8 cellular contexts compared by ENCODE assay signal in genomic region chr20:49608752-49609670, GRCh38. TPM values are rescaled to one million over a fixed set of nuclear protein-coding genes. Genes with fewer than 3 reads are reported as not detected.
DNase-seq lines count a peak whose midpoint lies in the region; ATAC-seq, FAIRE-seq and TF ChIP-seq lines count a peak whose summit lies in the region.

No MANE protein-coding gene starts in this region.

- H3K79me2 ChIP-seq in hepatocyte: no peaks in the 10 kb centered on the region

- H3K27ac Mint-ChIP-seq in T-helper 1 cell treated with Interleukin-12 subunit alpha and Interleukin-12 subunit beta and Interleukin-4 antibody, amounts not matched to agents 30 μg/mL and 1 μg/mL, for 36 hours: peak overlapping the region; percentile 3

- H3K9ac ChIP-seq in adipocyte (ENCODE audit: low read length) (no peak overlapping the region), skeletal muscle tissue (ENCODE audit: low read depth in 1 of 3, low read length in 3 of 3) (peak overlapping the region in 2 of 3 donors; percentile 7 to 54)

- DNase-seq in AG10803 (ENCODE audit: low read depth): no peak
- peak; percentile 63 for DNase-seq in GM19239 (ENCODE audit: insufficient read length, low spot score)
- DNase-seq in NCI-H1048 (lab: John Stamatoyannopoulos, UW): peak; percentile 11
- peak; percentile 82 for DNase-seq in adipocyte (ENCODE audit: low read depth)
- peak; percentile 86 for DNase-seq in hepatocyte (ENCODE audit: low spot score)

- no peak overlapping the region for H2AFZ ChIP-seq in hepatocyte

- H3K27me3 ChIP-seq in adipocyte (replicated peaks; ENCODE audit: control insufficient read depth, insufficient read depth, low read length) (no peaks in the 10 kb centered on the region), hepatocyte (no peaks in the 10 kb centered on the region), skeletal muscle tissue (ENCODE audit: control insufficient read depth in 3 of 3, insufficient read depth in 3 of 3, low read length in 3 of 3) (no peaks in the 10 kb centered on the region)

- H3K4me1 ChIP-seq in adipocyte (ENCODE audit: control insufficient read depth, insufficient read depth, low read length) (peaks cover 22% of the 10 kb centered on the region), hepatocyte (ENCODE audit: insufficient read depth) (peaks cover 13% of the 10 kb centered on the region), skeletal muscle tissue (ENCODE audit: control insufficient read depth in 3 of 3, insufficient read depth in 3 of 3, low read length in 3 of 3) (peaks cover 8 to 26% (median 21%) of the 10 kb centered on the region in 3 donors)

- peak overlapping the region; percentile 27 for H3K4me3 Mint-ChIP-seq in T-helper 1 cell treated with Interleukin-12 subunit alpha and Interleukin-12 subunit beta and Interleukin-4 antibody, amounts not matched to agents 30 μg/mL and 1 μg/mL, for 36 hours

- ATAC-seq in HG02852 (IDR thresholded peaks at IDR 0.05; ENCODE audit: unreplicated experiment): no peak

- peaks cover 15% of the 10 kb centered on the region for H3K36me3 Mint-ChIP-seq in T-helper 1 cell treated with Interleukin-12 subunit alpha and Interleukin-12 subunit beta and Interleukin-4 antibody, amounts not matched to agents 30 μg/mL and 1 μg/mL, for 36 hours (ENCODE audit: low read depth)

- H3K27ac ChIP-seq in hepatocyte (no peak overlapping the region), skeletal muscle tissue (ENCODE audit: low read depth, low read length) (no peak overlapping the region)

- no peaks in the 10 kb centered on the region for H3K9me3 Mint-ChIP-seq in T-helper 1 cell treated with Interleukin-12 subunit alpha and Interleukin-12 subunit beta and Interleukin-4 antibody, amounts not matched to agents 30 μg/mL and 1 μg/mL, for 36 hours

- H3K4me2 ChIP-seq in hepatocyte: peak overlapping the region; percentile 65

- H3K9me3 ChIP-seq in adipocyte (ENCODE audit: control insufficient read depth, low read length): no peaks in the 10 kb centered on the region
- no peaks in the 10 kb centered on the region for H3K9me3 ChIP-seq in hepatocyte (ENCODE audit: low read depth)
- no peaks in the 10 kb centered on the region for H3K9me3 ChIP-seq in skeletal muscle tissue (ENCODE audit: control insufficient read depth in 3 of 3, low read length in 3 of 3)

- no peaks in the 10 kb centered on the region for H3K36me3 ChIP-seq in adipocyte (ENCODE audit: control insufficient read depth, insufficient read depth, low read length, severe bottlenecking)
- H3K36me3 ChIP-seq in hepatocyte (replicated peaks; ENCODE audit: insufficient read depth, low read depth): no peaks in the 10 kb centered on the region
- H3K36me3 ChIP-seq in skeletal muscle tissue (ENCODE audit: control insufficient read depth in 3 of 3, insufficient read depth in 3 of 3, low read length in 3 of 3): no peaks in the 10 kb centered on the region

- TF ChIP-seq CTCF in AG10803 (conservative IDR thresholded peaks at IDR 0.05; ENCODE audit: low read length) (peak; percentile 93), hepatocyte (IDR thresholded peaks at IDR 0.05; ENCODE audit: poor library complexity) (peak; percentile 95)

- 10% methylated on average over 17 of the region's 17 CpGs for WGBS in hepatocyte (ENCODE audit: low lambda C conversion rate, missing lambda C conversion rate)

- no peaks in the 10 kb centered on the region for H3K9me2 ChIP-seq in hepatocyte (replicated peaks; ENCODE audit: insufficient read depth)

- no peaks in the 10 kb centered on the region for H4K20me1 ChIP-seq in hepatocyte (ENCODE audit: insufficient read depth, poor library complexity, severe bottlenecking)

- no peak overlapping the region for H3K4me3 ChIP-seq in AG10803 (ENCODE audit: low read length)
- H3K4me3 ChIP-seq in adipocyte (ENCODE audit: low read length): no peak overlapping the region
- H3K4me3 ChIP-seq in hepatocyte: no peak overlapping the region
- peak overlapping the region in 2 of 3 donors; percentile 22 to 28 for H3K4me3 ChIP-seq in skeletal muscle tissue (ENCODE audit: low read length in 3 of 3)

- peak; percentile 78 for FAIRE-seq in GM19239 (lab: Jason Lieb, UNC)

- H3K4me1 Mint-ChIP-seq in T-helper 1 cell treated with Interleukin-12 subunit alpha and Interleukin-12 subunit beta and Interleukin-4 antibody, amounts not matched to agents 30 μg/mL and 1 μg/mL, for 36 hours (ENCODE audit: low read depth): peaks cover 29% of the 10 kb centered on the region

- H3K27me3 Mint-ChIP-seq in T-helper 1 cell treated with Interleukin-12 subunit alpha and Interleukin-12 subunit beta and Interleukin-4 antibody, amounts not matched to agents 30 μg/mL and 1 μg/mL, for 36 hours (ENCODE audit: low read depth): peaks cover 5% of the 10 kb centered on the region

RNA-seq across cellular contexts. Expression of gene PTGIS, which starts 41.1 kb away (rescaled TPM):
- total RNA-seq in hepatocyte (22.5 and 26.1 TPM in 2 replicates), skeletal muscle tissue (25.6 TPM)
- 25.4 and 27.4 TPM in 2 replicates for polyA plus RNA-seq in hepatocyte

Comparison
In these comparisons a context has a peak if more than half of its experiments do, and no peak if none do; other contexts are left out.
1. H3K4me3 ChIP-seq: peak in skeletal muscle tissue (2 of 3); none in AG10803 (single experiment), adipocyte (single experiment) and hepatocyte (single experiment).